ENCODE assay signal across 1 cellular context in genomic region chr13:64075543-64076271, GRCh38.
A peak's percentile ranks its signal among the peaks of the same experiment; 100 is the strongest.
TF ChIP-seq lines count a peak whose summit lies in the region.

No MANE protein-coding gene starts in this region.

TF ChIP-seq in HepG2, 621 proteins besides CTCF, POLR2A, EP300 and RAD21 (continued from another document and continues in another):
- TF ChIP-seq, protein P1, sequence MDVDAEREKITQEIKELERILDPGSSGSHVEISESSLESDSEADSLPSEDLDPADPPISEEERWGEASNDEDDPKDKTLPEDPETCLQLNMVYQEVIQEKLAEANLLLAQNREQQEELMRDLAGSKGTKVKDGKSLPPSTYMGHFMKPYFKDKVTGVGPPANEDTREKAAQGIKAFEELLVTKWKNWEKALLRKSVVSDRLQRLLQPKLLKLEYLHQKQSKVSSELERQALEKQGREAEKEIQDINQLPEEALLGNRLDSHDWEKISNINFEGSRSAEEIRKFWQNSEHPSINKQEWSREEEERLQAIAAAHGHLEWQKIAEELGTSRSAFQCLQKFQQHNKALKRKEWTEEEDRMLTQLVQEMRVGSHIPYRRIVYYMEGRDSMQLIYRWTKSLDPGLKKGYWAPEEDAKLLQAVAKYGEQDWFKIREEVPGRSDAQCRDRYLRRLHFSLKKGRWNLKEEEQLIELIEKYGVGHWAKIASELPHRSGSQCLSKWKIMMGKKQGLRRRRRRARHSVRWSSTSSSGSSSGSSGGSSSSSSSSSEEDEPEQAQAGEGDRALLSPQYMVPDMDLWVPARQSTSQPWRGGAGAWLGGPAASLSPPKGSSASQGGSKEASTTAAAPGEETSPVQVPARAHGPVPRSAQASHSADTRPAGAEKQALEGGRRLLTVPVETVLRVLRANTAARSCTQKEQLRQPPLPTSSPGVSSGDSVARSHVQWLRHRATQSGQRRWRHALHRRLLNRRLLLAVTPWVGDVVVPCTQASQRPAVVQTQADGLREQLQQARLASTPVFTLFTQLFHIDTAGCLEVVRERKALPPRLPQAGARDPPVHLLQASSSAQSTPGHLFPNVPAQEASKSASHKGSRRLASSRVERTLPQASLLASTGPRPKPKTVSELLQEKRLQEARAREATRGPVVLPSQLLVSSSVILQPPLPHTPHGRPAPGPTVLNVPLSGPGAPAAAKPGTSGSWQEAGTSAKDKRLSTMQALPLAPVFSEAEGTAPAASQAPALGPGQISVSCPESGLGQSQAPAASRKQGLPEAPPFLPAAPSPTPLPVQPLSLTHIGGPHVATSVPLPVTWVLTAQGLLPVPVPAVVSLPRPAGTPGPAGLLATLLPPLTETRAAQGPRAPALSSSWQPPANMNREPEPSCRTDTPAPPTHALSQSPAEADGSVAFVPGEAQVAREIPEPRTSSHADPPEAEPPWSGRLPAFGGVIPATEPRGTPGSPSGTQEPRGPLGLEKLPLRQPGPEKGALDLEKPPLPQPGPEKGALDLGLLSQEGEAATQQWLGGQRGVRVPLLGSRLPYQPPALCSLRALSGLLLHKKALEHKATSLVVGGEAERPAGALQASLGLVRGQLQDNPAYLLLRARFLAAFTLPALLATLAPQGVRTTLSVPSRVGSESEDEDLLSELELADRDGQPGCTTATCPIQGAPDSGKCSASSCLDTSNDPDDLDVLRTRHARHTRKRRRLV (CRISPR knock-in tag; IDR thresholded peaks at IDR 0.05): peak; percentile 85
- TF ChIP-seq ZNF333 (CRISPR knock-in tag; IDR thresholded peaks at IDR 0.05; ENCODE audit: borderline replicate concordance) (no peak), EZH2 (conservative IDR thresholded peaks at IDR 0.05; ENCODE audit: low read depth, low read length) (no peak), ZNF143 (CRISPR knock-in tag; IDR thresholded peaks at IDR 0.05) (peak; percentile 74), HCFC1 (IDR thresholded peaks at IDR 0.05; ENCODE audit: low read depth, low read length) (peak; percentile 49; the same call in 1 of the 2 replicates), FOXM1 (CRISPR knock-in tag; IDR thresholded peaks at IDR 0.05) (no peak), ZKSCAN1 (IDR thresholded peaks at IDR 0.05; ENCODE audit: low read length) (no peak), MAZ (IDR thresholded peaks at IDR 0.05; ENCODE audit: borderline replicate concordance, low read depth, low read length) (no peak), MAZ (CRISPR knock-in tag; IDR thresholded peaks at IDR 0.05; ENCODE audit: low read depth) (0 out of 2 replicates have a peak, but pooled peaks have one; percentile 51), ZNF317 (CRISPR knock-in tag; IDR thresholded peaks at IDR 0.05) (peak; percentile 47; the same call in 1 of the 2 replicates), ZFP37 (CRISPR knock-in tag; IDR thresholded peaks at IDR 0.05; ENCODE audit: borderline replicate concordance) (no peak), TRIM24 (CRISPR knock-in tag; IDR thresholded peaks at IDR 0.05) (no peak), EED (CRISPR knock-in tag; IDR thresholded peaks at IDR 0.05) (no peak), TP53 (CRISPR knock-in tag; conservative IDR thresholded peaks at IDR 0.05) (no peak), THAP7 (CRISPR knock-in tag; IDR thresholded peaks at IDR 0.05) (0 out of 2 replicates have a peak, but pooled peaks have one; percentile 74), ZNF296 (CRISPR knock-in tag; conservative IDR thresholded peaks at IDR 0.05) (no peak), REPIN1 (CRISPR knock-in tag; IDR thresholded peaks at IDR 0.05; ENCODE audit: borderline replicate concordance, low read depth) (peak; percentile 40), ZNF724P (CRISPR knock-in tag; IDR thresholded peaks at IDR 0.05; ENCODE audit: borderline replicate concordance) (peak; percentile 49; the same call in 1 of the 2 replicates), ZMAT3 (CRISPR knock-in tag; conservative IDR thresholded peaks at IDR 0.05) (peak; percentile 70; the same call in 1 of the 2 replicates), FOXP4 (CRISPR knock-in tag; IDR thresholded peaks at IDR 0.05) (peak; percentile 23; the same call in 1 of the 2 replicates), CBX2 (IDR thresholded peaks at IDR 0.05; ENCODE audit: low read depth, low read length) (no peak), CBX2 (CRISPR knock-in tag; IDR thresholded peaks at IDR 0.05; ENCODE audit: low read depth) (no peak), PHF8 (CRISPR knock-in tag; IDR thresholded peaks at IDR 0.05) (peak; percentile 86), ZFP82 (CRISPR knock-in tag; IDR thresholded peaks at IDR 0.05; ENCODE audit: borderline replicate concordance) (peak; percentile 26; the same call in 1 of the 2 replicates), POGZ (CRISPR knock-in tag; IDR thresholded peaks at IDR 0.05) (peak; percentile 94), MEIS1 (CRISPR knock-in tag; IDR thresholded peaks at IDR 0.05; ENCODE audit: borderline replicate concordance) (no peak), NR1H2 (CRISPR knock-in tag; IDR thresholded peaks at IDR 0.05; ENCODE audit: borderline replicate concordance, low read depth) (no peak; the same call in 1 of the 2 replicates), NR2F6 (IDR thresholded peaks at IDR 0.05) (no peak), NR2F6 (CRISPR knock-in tag; IDR thresholded peaks at IDR 0.05) (peak; percentile 27; the same call in 1 of the 2 replicates), SP1 (IDR thresholded peaks at IDR 0.05) (no peak), SP1 (CRISPR knock-in tag; IDR thresholded peaks at IDR 0.05) (peak; percentile 17; the same call in 1 of the 2 replicates), ZNF33B (CRISPR knock-in tag; IDR thresholded peaks at IDR 0.05) (no peak), ZNF564 (CRISPR knock-in tag; IDR thresholded peaks at IDR 0.05) (no peak), KDM4B (CRISPR knock-in tag; IDR thresholded peaks at IDR 0.05) (0 out of 2 replicates have a peak, but pooled peaks have one; percentile 20), ZNF558 (CRISPR knock-in tag; IDR thresholded peaks at IDR 0.05; ENCODE audit: borderline replicate concordance) (no peak), FOXK2 (IDR thresholded peaks at IDR 0.05) (no peak)
- TF ChIP-seq, protein P2, sequence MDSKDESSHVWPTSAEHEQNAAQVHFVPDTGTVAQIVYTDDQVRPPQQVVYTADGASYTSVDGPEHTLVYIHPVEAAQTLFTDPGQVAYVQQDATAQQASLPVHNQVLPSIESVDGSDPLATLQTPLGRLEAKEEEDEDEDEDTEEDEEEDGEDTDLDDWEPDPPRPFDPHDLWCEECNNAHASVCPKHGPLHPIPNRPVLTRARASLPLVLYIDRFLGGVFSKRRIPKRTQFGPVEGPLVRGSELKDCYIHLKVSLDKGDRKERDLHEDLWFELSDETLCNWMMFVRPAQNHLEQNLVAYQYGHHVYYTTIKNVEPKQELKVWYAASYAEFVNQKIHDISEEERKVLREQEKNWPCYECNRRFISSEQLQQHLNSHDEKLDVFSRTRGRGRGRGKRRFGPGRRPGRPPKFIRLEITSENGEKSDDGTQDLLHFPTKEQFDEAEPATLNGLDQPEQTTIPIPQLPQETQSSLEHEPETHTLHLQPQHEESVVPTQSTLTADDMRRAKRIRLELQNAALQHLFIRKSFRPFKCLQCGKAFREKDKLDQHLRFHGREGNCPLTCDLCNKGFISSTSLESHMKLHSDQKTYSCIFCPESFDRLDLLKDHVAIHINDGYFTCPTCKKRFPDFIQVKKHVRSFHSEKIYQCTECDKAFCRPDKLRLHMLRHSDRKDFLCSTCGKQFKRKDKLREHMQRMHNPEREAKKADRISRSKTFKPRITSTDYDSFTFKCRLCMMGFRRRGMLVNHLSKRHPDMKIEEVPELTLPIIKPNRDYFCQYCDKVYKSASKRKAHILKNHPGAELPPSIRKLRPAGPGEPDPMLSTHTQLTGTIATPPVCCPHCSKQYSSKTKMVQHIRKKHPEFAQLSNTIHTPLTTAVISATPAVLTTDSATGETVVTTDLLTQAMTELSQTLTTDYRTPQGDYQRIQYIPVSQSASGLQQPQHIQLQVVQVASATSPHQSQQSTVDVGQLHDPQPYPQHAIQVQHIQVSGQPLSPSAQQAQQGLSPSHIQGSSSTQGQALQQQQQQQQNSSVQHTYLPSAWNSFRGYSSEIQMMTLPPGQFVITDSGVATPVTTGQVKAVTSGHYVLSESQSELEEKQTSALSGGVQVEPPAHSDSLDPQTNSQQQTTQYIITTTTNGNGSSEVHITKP (CRISPR knock-in tag; IDR thresholded peaks at IDR 0.05; ENCODE audit: low read depth): peak; percentile 93
- TF ChIP-seq, protein P3, sequence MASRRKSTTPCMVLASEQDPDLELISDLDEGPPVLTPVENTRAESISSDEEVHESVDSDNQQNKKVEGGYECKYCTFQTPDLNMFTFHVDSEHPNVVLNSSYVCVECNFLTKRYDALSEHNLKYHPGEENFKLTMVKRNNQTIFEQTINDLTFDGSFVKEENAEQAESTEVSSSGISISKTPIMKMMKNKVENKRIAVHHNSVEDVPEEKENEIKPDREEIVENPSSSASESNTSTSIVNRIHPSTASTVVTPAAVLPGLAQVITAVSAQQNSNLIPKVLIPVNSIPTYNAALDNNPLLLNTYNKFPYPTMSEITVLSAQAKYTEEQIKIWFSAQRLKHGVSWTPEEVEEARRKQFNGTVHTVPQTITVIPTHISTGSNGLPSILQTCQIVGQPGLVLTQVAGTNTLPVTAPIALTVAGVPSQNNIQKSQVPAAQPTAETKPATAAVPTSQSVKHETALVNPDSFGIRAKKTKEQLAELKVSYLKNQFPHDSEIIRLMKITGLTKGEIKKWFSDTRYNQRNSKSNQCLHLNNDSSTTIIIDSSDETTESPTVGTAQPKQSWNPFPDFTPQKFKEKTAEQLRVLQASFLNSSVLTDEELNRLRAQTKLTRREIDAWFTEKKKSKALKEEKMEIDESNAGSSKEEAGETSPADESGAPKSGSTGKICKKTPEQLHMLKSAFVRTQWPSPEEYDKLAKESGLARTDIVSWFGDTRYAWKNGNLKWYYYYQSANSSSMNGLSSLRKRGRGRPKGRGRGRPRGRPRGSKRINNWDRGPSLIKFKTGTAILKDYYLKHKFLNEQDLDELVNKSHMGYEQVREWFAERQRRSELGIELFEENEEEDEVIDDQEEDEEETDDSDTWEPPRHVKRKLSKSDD (CRISPR knock-in tag; IDR thresholded peaks at IDR 0.05; ENCODE audit: low read depth): no peak
- TF ChIP-seq, protein P4, sequence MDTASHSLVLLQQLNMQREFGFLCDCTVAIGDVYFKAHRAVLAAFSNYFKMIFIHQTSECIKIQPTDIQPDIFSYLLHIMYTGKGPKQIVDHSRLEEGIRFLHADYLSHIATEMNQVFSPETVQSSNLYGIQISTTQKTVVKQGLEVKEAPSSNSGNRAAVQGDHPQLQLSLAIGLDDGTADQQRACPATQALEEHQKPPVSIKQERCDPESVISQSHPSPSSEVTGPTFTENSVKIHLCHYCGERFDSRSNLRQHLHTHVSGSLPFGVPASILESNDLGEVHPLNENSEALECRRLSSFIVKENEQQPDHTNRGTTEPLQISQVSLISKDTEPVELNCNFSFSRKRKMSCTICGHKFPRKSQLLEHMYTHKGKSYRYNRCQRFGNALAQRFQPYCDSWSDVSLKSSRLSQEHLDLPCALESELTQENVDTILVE (CRISPR knock-in tag; IDR thresholded peaks at IDR 0.05): no peak
- TF ChIP-seq, protein P5, sequence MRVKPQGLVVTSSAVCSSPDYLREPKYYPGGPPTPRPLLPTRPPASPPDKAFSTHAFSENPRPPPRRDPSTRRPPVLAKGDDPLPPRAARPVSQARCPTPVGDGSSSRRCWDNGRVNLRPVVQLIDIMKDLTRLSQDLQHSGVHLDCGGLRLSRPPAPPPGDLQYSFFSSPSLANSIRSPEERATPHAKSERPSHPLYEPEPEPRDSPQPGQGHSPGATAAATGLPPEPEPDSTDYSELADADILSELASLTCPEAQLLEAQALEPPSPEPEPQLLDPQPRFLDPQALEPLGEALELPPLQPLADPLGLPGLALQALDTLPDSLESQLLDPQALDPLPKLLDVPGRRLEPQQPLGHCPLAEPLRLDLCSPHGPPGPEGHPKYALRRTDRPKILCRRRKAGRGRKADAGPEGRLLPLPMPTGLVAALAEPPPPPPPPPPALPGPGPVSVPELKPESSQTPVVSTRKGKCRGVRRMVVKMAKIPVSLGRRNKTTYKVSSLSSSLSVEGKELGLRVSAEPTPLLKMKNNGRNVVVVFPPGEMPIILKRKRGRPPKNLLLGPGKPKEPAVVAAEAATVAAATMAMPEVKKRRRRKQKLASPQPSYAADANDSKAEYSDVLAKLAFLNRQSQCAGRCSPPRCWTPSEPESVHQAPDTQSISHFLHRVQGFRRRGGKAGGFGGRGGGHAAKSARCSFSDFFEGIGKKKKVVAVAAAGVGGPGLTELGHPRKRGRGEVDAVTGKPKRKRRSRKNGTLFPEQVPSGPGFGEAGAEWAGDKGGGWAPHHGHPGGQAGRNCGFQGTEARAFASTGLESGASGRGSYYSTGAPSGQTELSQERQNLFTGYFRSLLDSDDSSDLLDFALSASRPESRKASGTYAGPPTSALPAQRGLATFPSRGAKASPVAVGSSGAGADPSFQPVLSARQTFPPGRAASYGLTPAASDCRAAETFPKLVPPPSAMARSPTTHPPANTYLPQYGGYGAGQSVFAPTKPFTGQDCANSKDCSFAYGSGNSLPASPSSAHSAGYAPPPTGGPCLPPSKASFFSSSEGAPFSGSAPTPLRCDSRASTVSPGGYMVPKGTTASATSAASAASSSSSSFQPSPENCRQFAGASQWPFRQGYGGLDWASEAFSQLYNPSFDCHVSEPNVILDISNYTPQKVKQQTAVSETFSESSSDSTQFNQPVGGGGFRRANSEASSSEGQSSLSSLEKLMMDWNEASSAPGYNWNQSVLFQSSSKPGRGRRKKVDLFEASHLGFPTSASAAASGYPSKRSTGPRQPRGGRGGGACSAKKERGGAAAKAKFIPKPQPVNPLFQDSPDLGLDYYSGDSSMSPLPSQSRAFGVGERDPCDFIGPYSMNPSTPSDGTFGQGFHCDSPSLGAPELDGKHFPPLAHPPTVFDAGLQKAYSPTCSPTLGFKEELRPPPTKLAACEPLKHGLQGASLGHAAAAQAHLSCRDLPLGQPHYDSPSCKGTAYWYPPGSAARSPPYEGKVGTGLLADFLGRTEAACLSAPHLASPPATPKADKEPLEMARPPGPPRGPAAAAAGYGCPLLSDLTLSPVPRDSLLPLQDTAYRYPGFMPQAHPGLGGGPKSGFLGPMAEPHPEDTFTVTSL (CRISPR knock-in tag; IDR thresholded peaks at IDR 0.05; ENCODE audit: borderline replicate concordance): 0 out of 2 replicates have a peak, but pooled peaks have one; percentile 49
